14 cellular contexts compared by ENCODE assay signal in genomic region chr10:93475227-93475626, GRCh38. TPM values are rescaled to one million over a fixed set of nuclear protein-coding genes. Genes with fewer than 3 reads are reported as not detected.
DNase-seq lines count a peak whose midpoint lies in the region; ATAC-seq and TF ChIP-seq lines count a peak whose summit lies in the region.
"Had no signal": no experiment of that assay in that cellular context is flagged by ENCODE, and none has a peak within 500 bp of the region (broad histone marks: within the 10 kb centered on the region; RNA-seq: fewer than 3 reads in every experiment).

No MANE protein-coding gene starts in this region.

- no peak for TF ChIP-seq EP300 in transverse colon (IDR thresholded peaks at IDR 0.05; ENCODE audit: low read depth)

- no peak overlapping the region for H3K14ac ChIP-seq in mesenchymal stem cell (ENCODE audit: low read length in 2 of 2)

- no peak overlapping the region for H4K91ac ChIP-seq in mesenchymal stem cell (ENCODE audit: low read length)

- no peak overlapping the region for H3K23ac ChIP-seq in mesenchymal stem cell (ENCODE audit: low read length in 2 of 2)

- 85% methylated on average over 2 of the region's 2 CpGs for WGBS in mesenchymal stem cell
- WGBS in transverse colon (ENCODE audit: low coverage in 1 of 2), 2 donors, result 48% methylated on average over 2 of the region's 2 CpGs; no CpG with 5 or more reads in 1 of the 2 donors

- H2AK5ac ChIP-seq in mesenchymal stem cell (ENCODE audit: low read length, severe bottlenecking), result peak overlapping the region; percentile 85

- H3K4me2 ChIP-seq in mesenchymal stem cell (ENCODE audit: low read length, poor library complexity, severe bottlenecking), result no peak overlapping the region

- TF ChIP-seq CTCF in brain microvascular endothelial cell (IDR thresholded peaks at IDR 0.05; ENCODE audit: low read depth, low read length, missing control alignments) (no peak), transverse colon (IDR thresholded peaks at IDR 0.05) (no peak), left ventricle myocardium inferior (IDR thresholded peaks at IDR 0.05; ENCODE audit: borderline replicate concordance) (no peak)

- peak overlapping the region in 1 of 2 experiments; percentile 5 for H3K18ac ChIP-seq in mesenchymal stem cell (ENCODE audit: low read depth in 1 of 2, low read length in 2 of 2)

- H2BK12ac ChIP-seq in mesenchymal stem cell (ENCODE audit: low read length in 2 of 2), result no peak overlapping the region

- no peaks in the 10 kb centered on the region for H3K9me3 ChIP-seq in mesenchymal stem cell (ENCODE audit: control insufficient read depth, low read length)
- H3K9me3 ChIP-seq in transverse colon, result no peaks in the 10 kb centered on the region
- no peaks in the 10 kb centered on the region for H3K9me3 ChIP-seq in left ventricle myocardium inferior (replicated peaks)

- H3K36me3 ChIP-seq in brain microvascular endothelial cell (replicated peaks), result peaks cover 30% of the 10 kb centered on the region
- H3K36me3 ChIP-seq in mesenchymal stem cell (ENCODE audit: control insufficient read depth in 1 of 2, insufficient read depth in 2 of 2, low read depth in 1 of 2, low read length in 2 of 2), result peaks cover 7 to 54% of the 10 kb centered on the region in 2 experiments
- no peaks in the 10 kb centered on the region for H3K36me3 ChIP-seq in transverse colon
- H3K36me3 ChIP-seq in left ventricle myocardium inferior, result no peaks in the 10 kb centered on the region
- H3K36me3 ChIP-seq: HAP-1 had no signal

- H2AFZ ChIP-seq in mesenchymal stem cell (ENCODE audit: low read depth, low read length), result no peak overlapping the region

- TF ChIP-seq POLR2A in transverse colon (IDR thresholded peaks at IDR 0.05), result no peak

- no peaks in the 10 kb centered on the region for H3K79me1 ChIP-seq in mesenchymal stem cell (replicated peaks; ENCODE audit: low read length, poor library complexity, severe bottlenecking)

- DNase-seq in NCI-H1092 treated with DMSO at 0.1 percent for 48 hours (lab: John Stamatoyannopoulos, UW), result peak; percentile 16
- no peak for DNase-seq in NCI-H1092 (lab: John Stamatoyannopoulos, UW)
- no peak for DNase-seq in brain microvascular endothelial cell
- DNase-seq in mesenchymal stem cell, result no peak
- DNase-seq in transverse colon, result no peak
- no peak for DNase-seq in left ventricle myocardium inferior
- DNase-seq: CD4-positive, CD25-positive, alpha-beta regulatory T cell; dorsolateral prefrontal cortex; occipital lobe; OCI-M1; stimulated activated naive CD8-positive, alpha-beta T cell treated with anti-CD3 and anti-CD28 coated beads, Interleukin-15, amount 100 ng/mL, for 72 hours had no signal

- in situ Hi-C loops in brain microvascular endothelial cell (cut with HindIII; ENCODE audit: low pct_ligation_motif_present, low sequenced_read_pairs), result loop anchor here (25.0 kb wide), 1 partner anchor 113 kb away; no protein-coding TSS in a partner anchor
- in situ Hi-C loops in transverse colon (cut with MboI; ENCODE audit: low pct_ligation_motif_present in 1 of 4, low pct_unique_long_range_greater_than_20kb in 1 of 4, low sequenced_read_pairs in 3 of 4), result no loop called here

- H2BK120ac ChIP-seq in mesenchymal stem cell (ENCODE audit: low read depth, low read length), result no peak overlapping the region

- H3K4me1 ChIP-seq in mesenchymal stem cell (ENCODE audit: control insufficient read depth, insufficient read depth, low read depth, low read length) (peaks cover 14% of the 10 kb centered on the region), transverse colon (peaks cover 20 to 72% (median 51%) of the 10 kb centered on the region in 4 donors), left ventricle myocardium inferior (peaks cover 55% of the 10 kb centered on the region)

- peak overlapping the region in 1 of 2 experiments; percentile 21 for H3K4ac ChIP-seq in mesenchymal stem cell (ENCODE audit: low read depth in 1 of 2, low read length in 2 of 2)

- no peaks in the 10 kb centered on the region for H3K27me3 ChIP-seq in brain microvascular endothelial cell (replicated peaks)
- no peaks in the 10 kb centered on the region for H3K27me3 ChIP-seq in mesenchymal stem cell (ENCODE audit: control insufficient read depth in 1 of 2, insufficient read depth in 1 of 2, low read length in 2 of 2)
- no peaks in the 10 kb centered on the region for H3K27me3 ChIP-seq in transverse colon
- H3K27me3 ChIP-seq in left ventricle myocardium inferior (ENCODE audit: low read depth), result no peaks in the 10 kb centered on the region
- H3K27me3 ChIP-seq: dorsolateral prefrontal cortex had no signal

- no peak for ATAC-seq in HG03135 (IDR thresholded peaks at IDR 0.05; ENCODE audit: unreplicated experiment)
- no peak for ATAC-seq in GM18873 (IDR thresholded peaks at IDR 0.05; ENCODE audit: low FRiP score, unreplicated experiment)
- ATAC-seq: stimulated activated naive CD8-positive, alpha-beta T cell treated with anti-CD3 and anti-CD28 coated beads, Interleukin-15, amount 100 ng/mL, for 72 hours had no signal

- H3K27ac ChIP-seq in brain microvascular endothelial cell (peak overlapping the region; percentile 43), mesenchymal stem cell (ENCODE audit: low read length, poor library complexity, severe bottlenecking) (peak overlapping the region; percentile 69), transverse colon (peak overlapping the region; percentile 64 to 84 (median 75)), left ventricle myocardium inferior (replicated peaks) (no peak overlapping the region)

- H3K9ac ChIP-seq in mesenchymal stem cell (ENCODE audit: low read length), result peak overlapping the region; percentile 47

- intact Hi-C loops in transverse colon (cut with DNase I; ENCODE audit: low total_unique reads) (no loop called here), left ventricle myocardium inferior (cut with micrococcal nuclease) (no loop called here)

- no peak overlapping the region for H2BK15ac ChIP-seq in mesenchymal stem cell (ENCODE audit: low read depth, poor library complexity, severe bottlenecking)

- no peak overlapping the region for H4K8ac ChIP-seq in mesenchymal stem cell (ENCODE audit: low read length)

- H3K4me3 ChIP-seq in brain microvascular endothelial cell (ENCODE audit: low read depth, low read length), result no peak overlapping the region
- no peak overlapping the region for H3K4me3 ChIP-seq in mesenchymal stem cell (ENCODE audit: insufficient read depth in 1 of 2, low read depth in 1 of 2, low read length in 2 of 2)
- H3K4me3 ChIP-seq in transverse colon, result no peak overlapping the region
- H3K4me3 ChIP-seq in left ventricle myocardium inferior, result no peak overlapping the region
- H3K4me3 ChIP-seq: dorsolateral prefrontal cortex, HAP-1 had no signal

- no peak overlapping the region for H2BK5ac ChIP-seq in mesenchymal stem cell (ENCODE audit: low read depth, low read length, poor library complexity, severe bottlenecking)

RNA-seq across cellular contexts. Expression of gene MYOF, which starts 6.9 kb away (rescaled TPM):
- 151 TPM for polyA plus RNA-seq in mesenchymal stem cell (2013, experiment 1 of 2)
- 144 TPM for polyA plus RNA-seq in mesenchymal stem cell (2013, experiment 2 of 2)
- total RNA-seq in transverse colon (10 to 100 TPM; 18.9 to 57.2 (median 50.2) TPM), left ventricle myocardium inferior (43.6 TPM)

RNA-seq across cellular contexts. Expression of gene CEP55, which starts 21.2 kb away (rescaled TPM):
- 8.3 TPM for polyA plus RNA-seq in mesenchymal stem cell (2013, experiment 1 of 2)
- polyA plus RNA-seq in mesenchymal stem cell (2013, experiment 2 of 2), result 8.3 TPM
- 10 to 100 TPM in 1 of 4 donors, 1 to 10 TPM in 2, not detected in 1; 1.1 to 13.1 (median 4.3) TPM for total RNA-seq in transverse colon
- 0.66 TPM for total RNA-seq in left ventricle myocardium inferior
